38 cellular contexts compared by ENCODE assay signal in the genomic region with DNA sequence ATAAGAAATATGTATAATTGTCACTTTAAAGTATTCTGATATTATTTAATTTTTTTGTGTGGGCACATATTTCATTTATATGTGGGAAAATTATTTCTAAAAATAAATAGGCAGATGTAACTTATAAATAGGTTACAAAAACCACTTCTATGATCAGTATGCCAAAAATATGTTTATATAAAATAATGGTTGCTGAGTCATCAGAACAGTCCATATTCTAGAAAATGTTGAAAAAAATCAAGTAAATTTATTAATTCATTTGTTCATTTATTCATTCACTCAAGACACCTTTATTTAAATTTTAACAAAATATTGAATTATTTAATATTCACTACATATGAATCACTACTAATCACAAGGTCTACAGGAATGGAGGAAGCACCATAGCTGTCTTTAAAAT.
"Had no signal": no experiment of that assay in that cellular context is flagged by ENCODE, and none has a peak within 500 bp of the region (broad histone marks: within the 10 kb centered on the region; RNA-seq: fewer than 3 reads in every experiment).

No MANE protein-coding gene starts in this region.

- DNase-seq: activated B cell treated with CpG ODN at 0.5 μM for 24 hours; activated CD4-positive, alpha-beta memory T cell treated with anti-CD3 and anti-CD28 coated beads for 36 hours; activated CD4-positive, alpha-beta T cell treated with anti-CD3 and anti-CD28 coated beads for 4 hours; activated CD4-positive, alpha-beta T cell treated with anti-CD3 and anti-CD28 coated beads, Interleukin-2, amount 10 ng/mL, durations not matched to agents 24 days and 14 days; activated CD4-positive, alpha-beta T cell treated with anti-CD3 and anti-CD28 coated beads, Interleukin-2, amount 50 U/mL, for 1 hour; activated CD4-positive, alpha-beta T cell treated with anti-CD3 and anti-CD28 coated beads, Interleukin-2, amount 50 U/mL, for 4 hours; activated CD4-positive, CD25-positive, alpha-beta regulatory T cell treated with anti-CD3 and anti-CD28 coated beads, Interleukin-2, amount 50 U/mL, for 72 hours; activated CD8-positive, alpha-beta memory T cell treated with anti-CD3 and anti-CD28 coated beads, Interleukin-2, amount 50 U/mL, for 4 hours; activated CD8-positive, alpha-beta T cell treated with anti-CD3 and anti-CD28 coated beads for 36 hours; activated gamma-delta T cell; activated naive CD4-positive, alpha-beta T cell treated with anti-CD3 and anti-CD28 coated beads, Interleukin-2, amount 10 ng/mL, durations not matched to agents 7 days and 5 days; activated naive CD4-positive, alpha-beta T cell treated with Interleukin-2 at 50 U/mL for 16 hours; activated naive CD8-positive, alpha-beta T cell treated with anti-CD3 and anti-CD28 coated beads, Interleukin-2, amount 10 ng/mL, durations not matched to agents 7 days and 5 days; activated naive CD8-positive, alpha-beta T cell treated with anti-CD3 and anti-CD28 coated beads, Interleukin-2, amount 50 U/mL, for 24 hours; activated T-cell treated with anti-CD3 and anti-CD28 coated beads for 4 hours; activated T-cell treated with anti-CD3 and anti-CD28 coated beads, Interleukin-2, amount 50 U/mL, for 1 hour; activated T-cell treated with anti-CD3 and anti-CD28 coated beads, Interleukin-2, amount 50 U/mL, for 4 hours; activated T-cell treated with anti-CD3 and anti-CD28 coated beads, Interleukin-2, amount 50 U/mL, for 72 hours; amygdala; anterior cingulate cortex; caudate nucleus; cerebellar nuclear complex; T-helper 1 cell; T-helper 2 cell; T-helper 9 cell had no signal

- H3K9me3 Mint-ChIP-seq: activated B cell treated with CpG ODN at 0.5 μM for 24 hours; activated CD4-positive, alpha-beta T cell treated with anti-CD3 and anti-CD28 coated beads, Interleukin-2, amount 10 ng/mL, durations not matched to agents 24 days and 14 days; activated CD8-positive, alpha-beta T cell treated with anti-CD3 and anti-CD28 coated beads for 36 hours; activated naive CD4-positive, alpha-beta T cell treated with anti-CD3 and anti-CD28 coated beads, Interleukin-2, amount 10 ng/mL, durations not matched to agents 7 days and 5 days; activated naive CD4-positive, alpha-beta T cell treated with anti-CD3 and anti-CD28 coated beads, Interleukin-2, amount 50 U/mL, for 24 hours; activated naive CD8-positive, alpha-beta T cell treated with anti-CD3 and anti-CD28 coated beads, Interleukin-2, amount 10 ng/mL, durations not matched to agents 7 days and 5 days; activated naive CD8-positive, alpha-beta T cell treated with anti-CD3 and anti-CD28 coated beads, Interleukin-2, amount 50 U/mL, for 24 hours; activated T-cell treated with anti-CD3 and anti-CD28 coated beads, Interleukin-2, amount 50 U/mL, for 4 hours; activated T-helper 1 cell treated with anti-CD3 and anti-CD28 coated beads, Interleukin-12 subunit alpha, Interleukin-12 subunit beta, Interleukin-2, Interleukin-4 antibody, amounts not matched to agents 30 ng/mL and 10 ng/mL and 1 ng/mL, durations not matched to agents 14 hours and 24 hours and 36 hours; activated T-helper 17 cell treated with anti-CD3 and anti-CD28 coated beads, Interleukin-2, amount 50 U/mL, for 72 hours; brain; T-helper 1 cell treated with Interleukin-12 subunit alpha and Interleukin-12 subunit beta and Interleukin-4 antibody, amounts not matched to agents 30 μg/mL and 1 μg/mL, for 36 hours had no signal

- ATAC-seq: activated CD8-positive, alpha-beta T cell treated with anti-CD3 and anti-CD28 coated beads for 36 hours; activated naive CD8-positive, alpha-beta T cell treated with anti-CD3 and anti-CD28 coated beads, Interleukin-2, amount 50 U/mL, for 24 hours; activated T-cell treated with anti-CD3 and anti-CD28 coated beads, Interleukin-2, amount 50 U/mL, for 4 hours; activated T-cell treated with anti-CD3 and anti-CD28 coated beads, Interleukin-2, amount 50 U/mL, for 72 hours; activated T-helper 17 cell treated with anti-CD3 and anti-CD28 coated beads, Interleukin-2, amount 50 U/mL, for 72 hours had no signal

- H3K27me3 ChIP-seq: ascending aorta had no signal

- H3K4me3 Mint-ChIP-seq: activated B cell treated with CpG ODN at 0.5 μM for 24 hours; activated CD4-positive, alpha-beta memory T cell treated with anti-CD3 and anti-CD28 coated beads for 36 hours; activated CD4-positive, alpha-beta T cell treated with anti-CD3 and anti-CD28 coated beads, Interleukin-2, amount 10 ng/mL, durations not matched to agents 24 days and 14 days; activated CD8-positive, alpha-beta T cell treated with anti-CD3 and anti-CD28 coated beads for 36 hours; activated naive CD4-positive, alpha-beta T cell treated with anti-CD3 and anti-CD28 coated beads, Interleukin-2, amount 10 ng/mL, durations not matched to agents 7 days and 5 days; activated naive CD4-positive, alpha-beta T cell treated with anti-CD3 and anti-CD28 coated beads, Interleukin-2, amount 50 U/mL, for 24 hours; activated naive CD8-positive, alpha-beta T cell; activated naive CD8-positive, alpha-beta T cell treated with anti-CD3 and anti-CD28 coated beads, Interleukin-2, amount 10 ng/mL, durations not matched to agents 7 days and 5 days; activated naive CD8-positive, alpha-beta T cell treated with anti-CD3 and anti-CD28 coated beads, Interleukin-2, amount 50 U/mL, for 24 hours; activated T-cell treated with anti-CD3 and anti-CD28 coated beads, Interleukin-2, amount 50 U/mL, for 4 hours; activated T-cell treated with anti-CD3 and anti-CD28 coated beads, Interleukin-2, amount 50 U/mL, for 72 hours; activated T-helper 1 cell treated with anti-CD3 and anti-CD28 coated beads, Interleukin-12 subunit alpha, Interleukin-12 subunit beta, Interleukin-2, Interleukin-4 antibody, amounts not matched to agents 30 ng/mL and 10 ng/mL and 1 ng/mL, durations not matched to agents 14 hours and 24 hours and 36 hours; activated T-helper 17 cell treated with anti-CD3 and anti-CD28 coated beads, Interleukin-2, amount 50 U/mL, for 72 hours; brain; central memory CD8-positive, alpha-beta T cell; T-helper 1 cell treated with Interleukin-12 subunit alpha and Interleukin-12 subunit beta and Interleukin-4 antibody, amounts not matched to agents 30 μg/mL and 1 μg/mL, for 36 hours; T-helper 2 cell treated with Interferon-gamma antibody and Interleukin-4, amounts not matched to agents 5 μg/mL and 100 μg/mL, for 36 hours had no signal

- H3K4me3 ChIP-seq: ascending aorta, cardiac muscle cell had no signal

- H3K9me3 ChIP-seq: ascending aorta had no signal

- H3K27me3 Mint-ChIP-seq: activated B cell treated with CpG ODN at 0.5 μM for 24 hours; activated CD4-positive, alpha-beta memory T cell treated with anti-CD3 and anti-CD28 coated beads for 36 hours; activated CD4-positive, alpha-beta T cell treated with anti-CD3 and anti-CD28 coated beads, Interleukin-2, amount 10 ng/mL, durations not matched to agents 24 days and 14 days; activated CD8-positive, alpha-beta T cell treated with anti-CD3 and anti-CD28 coated beads for 36 hours; activated naive CD4-positive, alpha-beta T cell treated with anti-CD3 and anti-CD28 coated beads, Interleukin-2, amount 10 ng/mL, durations not matched to agents 7 days and 5 days; activated naive CD4-positive, alpha-beta T cell treated with anti-CD3 and anti-CD28 coated beads, Interleukin-2, amount 50 U/mL, for 24 hours; activated naive CD8-positive, alpha-beta T cell; activated naive CD8-positive, alpha-beta T cell treated with anti-CD3 and anti-CD28 coated beads, Interleukin-2, amount 10 ng/mL, durations not matched to agents 7 days and 5 days; activated naive CD8-positive, alpha-beta T cell treated with anti-CD3 and anti-CD28 coated beads, Interleukin-2, amount 50 U/mL, for 24 hours; activated T-helper 17 cell treated with anti-CD3 and anti-CD28 coated beads, Interleukin-2, amount 50 U/mL, for 72 hours; brain; central memory CD8-positive, alpha-beta T cell had no signal

- H3K4me1 Mint-ChIP-seq: activated B cell treated with CpG ODN at 0.5 μM for 24 hours; activated CD4-positive, alpha-beta T cell treated with anti-CD3 and anti-CD28 coated beads, Interleukin-2, amount 10 ng/mL, durations not matched to agents 24 days and 14 days; activated naive CD4-positive, alpha-beta T cell treated with anti-CD3 and anti-CD28 coated beads, Interleukin-2, amount 10 ng/mL, durations not matched to agents 7 days and 5 days; activated naive CD4-positive, alpha-beta T cell treated with anti-CD3 and anti-CD28 coated beads, Interleukin-2, amount 50 U/mL, for 24 hours; activated naive CD8-positive, alpha-beta T cell treated with anti-CD3 and anti-CD28 coated beads, Interleukin-2, amount 10 ng/mL, durations not matched to agents 7 days and 5 days; activated naive CD8-positive, alpha-beta T cell treated with anti-CD3 and anti-CD28 coated beads, Interleukin-2, amount 50 U/mL, for 24 hours; activated T-helper 17 cell treated with anti-CD3 and anti-CD28 coated beads, Interleukin-2, amount 50 U/mL, for 72 hours; central memory CD8-positive, alpha-beta T cell had no signal

- H3K27ac Mint-ChIP-seq: activated B cell treated with CpG ODN at 0.5 μM for 24 hours; activated CD4-positive, alpha-beta memory T cell treated with anti-CD3 and anti-CD28 coated beads for 36 hours; activated CD4-positive, alpha-beta T cell treated with anti-CD3 and anti-CD28 coated beads, Interleukin-2, amount 10 ng/mL, durations not matched to agents 24 days and 14 days; activated CD8-positive, alpha-beta T cell treated with anti-CD3 and anti-CD28 coated beads for 36 hours; activated naive CD4-positive, alpha-beta T cell treated with anti-CD3 and anti-CD28 coated beads, Interleukin-2, amount 10 ng/mL, durations not matched to agents 7 days and 5 days; activated naive CD4-positive, alpha-beta T cell treated with anti-CD3 and anti-CD28 coated beads, Interleukin-2, amount 50 U/mL, for 24 hours; activated naive CD8-positive, alpha-beta T cell; activated naive CD8-positive, alpha-beta T cell treated with anti-CD3 and anti-CD28 coated beads, Interleukin-2, amount 10 ng/mL, durations not matched to agents 7 days and 5 days; activated naive CD8-positive, alpha-beta T cell treated with anti-CD3 and anti-CD28 coated beads, Interleukin-2, amount 50 U/mL, for 24 hours; activated T-cell treated with anti-CD3 and anti-CD28 coated beads, Interleukin-2, amount 50 U/mL, for 72 hours; activated T-helper 1 cell treated with anti-CD3 and anti-CD28 coated beads, Interleukin-12 subunit alpha, Interleukin-12 subunit beta, Interleukin-2, Interleukin-4 antibody, amounts not matched to agents 30 ng/mL and 10 ng/mL and 1 ng/mL, durations not matched to agents 14 hours and 24 hours and 36 hours; activated T-helper 17 cell treated with anti-CD3 and anti-CD28 coated beads, Interleukin-2, amount 50 U/mL, for 72 hours; brain; T-helper 1 cell treated with Interleukin-12 subunit alpha and Interleukin-12 subunit beta and Interleukin-4 antibody, amounts not matched to agents 30 μg/mL and 1 μg/mL, for 36 hours; T-helper 2 cell treated with Interferon-gamma antibody and Interleukin-4, amounts not matched to agents 5 μg/mL and 100 μg/mL, for 36 hours had no signal

- H3K36me3 Mint-ChIP-seq: activated CD4-positive, alpha-beta memory T cell treated with anti-CD3 and anti-CD28 coated beads for 36 hours; activated naive CD4-positive, alpha-beta T cell treated with anti-CD3 and anti-CD28 coated beads, Interleukin-2, amount 10 ng/mL, durations not matched to agents 7 days and 5 days; activated naive CD4-positive, alpha-beta T cell treated with anti-CD3 and anti-CD28 coated beads, Interleukin-2, amount 50 U/mL, for 24 hours; activated naive CD8-positive, alpha-beta T cell; activated naive CD8-positive, alpha-beta T cell treated with anti-CD3 and anti-CD28 coated beads, Interleukin-2, amount 10 ng/mL, durations not matched to agents 7 days and 5 days; brain had no signal

- H3K36me3 ChIP-seq: ascending aorta, cardiac muscle cell had no signal

- FAIRE-seq: bronchial epithelial cell, TTC549 had no signal

- H3K4me1 ChIP-seq: ascending aorta had no signal

- H3K27ac ChIP-seq: ascending aorta, cardiac muscle cell, VCaP had no signal
